9 cellular contexts compared by ENCODE assay signal in the genomic region with DNA sequence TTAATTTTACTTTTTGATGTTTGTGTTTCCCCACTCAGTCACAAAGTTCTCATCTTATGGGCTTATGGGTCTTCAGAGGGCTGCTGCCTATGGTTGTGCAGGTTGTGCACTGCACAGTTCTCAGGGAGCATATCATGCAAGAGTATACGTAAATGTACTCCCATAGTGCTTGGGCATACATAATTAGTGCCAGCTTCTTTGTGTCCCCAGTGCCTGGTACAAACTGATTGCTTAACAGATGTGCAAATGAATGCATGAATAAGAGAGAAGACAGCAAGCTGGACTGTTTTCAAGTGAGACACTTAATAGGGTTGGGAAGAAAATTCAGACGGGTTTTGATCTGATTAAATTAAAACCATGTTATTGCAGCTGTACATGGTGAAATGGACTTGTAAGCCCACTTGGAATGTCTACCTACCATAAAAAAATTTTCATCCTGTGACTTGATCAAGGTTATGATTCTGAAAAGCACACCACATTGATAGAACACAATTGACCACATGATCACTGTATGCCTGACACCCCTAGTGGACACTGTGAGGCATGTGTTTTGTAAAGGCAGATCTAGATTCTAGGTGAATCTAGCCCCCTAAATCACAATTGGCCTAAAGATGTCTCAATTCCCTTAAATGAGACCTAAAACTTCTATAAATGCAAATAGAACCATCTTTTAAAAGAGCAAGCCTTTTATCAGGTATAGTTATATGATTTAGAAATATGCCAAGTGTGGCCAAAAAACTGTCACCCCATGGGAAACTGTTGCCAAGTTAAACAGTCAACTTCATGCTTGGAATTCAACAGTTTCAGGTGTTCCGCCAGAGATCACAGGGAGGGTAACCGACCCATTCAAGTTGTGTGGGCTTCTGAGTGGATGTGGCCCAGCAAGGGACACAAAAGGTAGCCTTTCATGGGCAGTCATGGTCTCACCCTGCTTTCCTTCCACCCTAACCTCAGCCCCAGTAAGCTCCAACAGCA. TPM values are rescaled to one million over a fixed set of nuclear protein-coding genes. Genes with fewer than 3 reads are reported as not detected.
DNase-seq lines count a peak whose midpoint lies in the region; ATAC-seq and TF ChIP-seq lines count a peak whose summit lies in the region.
"Had no signal": no experiment of that assay in that cellular context is flagged by ENCODE, and none has a peak within 500 bp of the region (broad histone marks: within the 10 kb centered on the region; RNA-seq: fewer than 3 reads in every experiment).

No MANE protein-coding gene starts in this region.

- H3K27me3 Mint-ChIP-seq in mesothelial cell of epicardium (ENCODE audit: low read depth), result peaks cover 9% of the 10 kb centered on the region

- no peak overlapping the region for H3K4me3 ChIP-seq in BJ (ENCODE audit: low read depth, low read length)
- H3K4me3 ChIP-seq in astrocyte of the spinal cord (ENCODE audit: low read depth, low read length), result no peak overlapping the region

- no peaks in the 10 kb centered on the region for H3K9me3 Mint-ChIP-seq in mesothelial cell of epicardium

- in situ Hi-C loops in astrocyte of the spinal cord (cut with HindIII; ENCODE audit: low sequenced_read_pairs), result no loop called here

- H3K36me3 ChIP-seq in BJ (ENCODE audit: control insufficient read depth, insufficient read depth, low read length), result no peaks in the 10 kb centered on the region

- no peak overlapping the region for H3K4me3 Mint-ChIP-seq in mesothelial cell of epicardium

- DNase-seq in BJ (ENCODE audit: low read depth) (no peak), astrocyte of the spinal cord (ENCODE audit: low read depth, low spot score) (no peak), mesothelial cell of epicardium (ENCODE audit: low spot score in 2 of 2, unreplicated experiment in 2 of 2) (no peak), NCI-H1694 (lab: John Stamatoyannopoulos, UW) (no peak)
- DNase-seq in NK-92 treated with Interleukin-12 subunit alpha and Interleukin-12 subunit beta, amount 100 ng/mL, for 24 hours (lab: John Stamatoyannopoulos, UW), result no peak
- DNase-seq: activated effector memory CD4-positive, alpha-beta T cell treated with Interleukin-2 at 50 U/mL for 16 hours had no signal

- peak; percentile 48 for ATAC-seq in HG03565 (IDR thresholded peaks at IDR 0.05; ENCODE audit: unreplicated experiment)
- no peak for ATAC-seq in HG02970 (IDR thresholded peaks at IDR 0.05; ENCODE audit: low FRiP score, unreplicated experiment)
- no peak for ATAC-seq in GM19035 (IDR thresholded peaks at IDR 0.05; ENCODE audit: unreplicated experiment)

- CTCF ChIA-PET in BJ (lab: Yijun Ruan, JAX), result interaction anchor here (0.7 kb wide), 1 partner anchor 33 kb away, joined by 3 read pairs; no protein-coding TSS in a partner anchor

- POLR2A ChIA-PET in BJ (lab: Charles Lee), result no interaction called here

- no peak overlapping the region for H3K27ac Mint-ChIP-seq in mesothelial cell of epicardium

- no peaks in the 10 kb centered on the region for H3K36me3 Mint-ChIP-seq in mesothelial cell of epicardium

- TF ChIP-seq CTCF in BJ (IDR thresholded peaks at IDR 0.05; ENCODE audit: insufficient read depth, low read depth, low read length) (peak; percentile 29), astrocyte of the spinal cord (IDR thresholded peaks at IDR 0.05; ENCODE audit: low read depth, low read length) (peak; percentile 48), mesothelial cell of epicardium (IDR thresholded peaks at IDR 0.05; ENCODE audit: unreplicated experiment) (peak; percentile 24)

- peaks cover 28% of the 10 kb centered on the region for H3K4me1 Mint-ChIP-seq in mesothelial cell of epicardium

- peaks cover 9% of the 10 kb centered on the region for H3K27me3 ChIP-seq in BJ (ENCODE audit: control insufficient read depth, insufficient read depth, low read length)

RNA-seq across cellular contexts. Expression of gene FAM124A, which starts 27.9 kb away (rescaled TPM):
- polyA plus RNA-seq in BJ (2011; rRNA removed), result 0.02 and 0.06 TPM in 2 replicates
- 0.09 TPM in 1 of 2 replicates, not detected in the other for polyA minus RNA-seq in BJ (2011; rRNA and poly(A)+ RNA removed)
- 0.66 to 0.91 TPM (median 0.78 TPM) in 3 replicates for total RNA-seq in mesothelial cell of epicardium
